In the genomic region with DNA sequence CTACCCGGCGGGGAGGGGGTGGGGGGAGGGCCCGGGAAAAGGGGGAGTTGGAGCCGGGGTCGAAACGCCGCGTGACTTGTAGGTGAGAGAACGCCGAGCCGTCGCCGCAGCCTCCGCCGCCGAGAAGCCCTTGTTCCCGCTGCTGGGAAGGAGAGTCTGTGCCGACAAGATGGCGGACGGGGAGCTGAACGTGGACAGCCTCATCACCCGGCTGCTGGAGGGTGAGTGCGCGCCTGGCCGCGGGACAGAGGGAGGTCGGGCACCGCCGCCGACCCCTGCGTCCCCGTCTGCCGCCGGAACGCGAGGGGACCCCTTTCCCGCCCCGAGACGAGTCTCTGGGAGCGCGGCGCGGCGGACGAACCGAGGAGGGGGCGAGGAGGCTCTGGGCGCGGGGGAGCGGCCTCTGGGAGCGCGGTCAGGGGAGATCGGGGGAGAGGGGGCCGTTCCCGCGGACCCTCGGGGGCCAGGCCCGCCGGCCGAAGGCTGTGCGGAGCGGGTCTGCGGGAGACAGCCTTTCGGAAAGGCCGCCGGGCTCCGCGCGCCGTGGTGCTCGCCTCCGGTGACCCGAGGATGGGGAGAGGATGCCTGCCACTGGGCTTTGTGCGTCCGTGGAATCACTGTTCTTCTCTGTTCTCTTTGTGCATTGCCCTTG, we compare ENCODE assay signal across 7 cellular contexts. TPM values are rescaled to one million over a fixed set of nuclear protein-coding genes. Genes with fewer than 3 reads are reported as not detected.
DNase-seq lines count a peak whose midpoint lies in the region; ATAC-seq, FAIRE-seq and TF ChIP-seq lines count a peak whose summit lies in the region.

No MANE protein-coding gene starts in this region.

- peak overlapping the region; percentile 91 to 99 (median 96) for H3K9ac ChIP-seq in H1 (replicated peaks in 1 of 4; ENCODE audit: extremely low read depth in 1 of 4, low read depth in 3 of 4, low read length in 3 of 4)

- H3K23me2 ChIP-seq in H1 (ENCODE audit: low read depth, low read length), result peaks cover 4% of the 10 kb centered on the region; the same call in 1 of the 2 replicates

- H3K4me1 ChIP-seq in H1 (replicated peaks in 1 of 4; ENCODE audit: control insufficient read depth in 3 of 4, insufficient read depth in 4 of 4, low read length in 3 of 4) (peaks cover 3 to 8% (median 4%) of the 10 kb centered on the region in 4 experiments; a peak in 5 of 7 replicates), mucosa of descending colon (ENCODE audit: low read depth) (peaks cover 40% of the 10 kb centered on the region), thymus (ENCODE audit: control insufficient read depth, insufficient read depth, low read length) (no peaks in the 10 kb centered on the region)

- DNase-seq in G401 (ENCODE audit: low spot score) (peak; percentile 58), H1 (ENCODE audit: low read depth in 1 of 2, low spot score in 2 of 2) (peak in 1 of 2 experiments; percentile 80), mucosa of descending colon (peak in 1 of 3 donors; percentile 55)

- no peak for TF ChIP-seq RAD21 in H1 (IDR thresholded peaks at IDR 0.05 in 1 of 2, conservative IDR thresholded peaks at IDR 0.05 in 1 of 2; ENCODE audit: low read depth in 2 of 2, low read length in 2 of 2)

- TF ChIP-seq CTCF in WI38 (IDR thresholded peaks at IDR 0.05; ENCODE audit: low read depth, low read length) (no peak), H1 (IDR thresholded peaks at IDR 0.05; ENCODE audit: control extremely low read depth in 1 of 3, insufficient read depth in 1 of 3, low read depth in 1 of 3, low read length in 3 of 3) (no peak), mucosa of descending colon (IDR thresholded peaks at IDR 0.05) (no peak)

- peak overlapping the region; percentile 29 for H4K91ac ChIP-seq in H1 (replicated peaks; ENCODE audit: insufficient read length, low read length)

- peak overlapping the region; percentile 78 for H3K18ac ChIP-seq in H1 (ENCODE audit: extremely low read depth, low read length)

- no peak overlapping the region for H2BK15ac ChIP-seq in H1 (ENCODE audit: low read length)

- 1% methylated on average over 27 of the region's 75 CpGs; no CpG with 5 or more reads in 1 of the 2 experiments for WGBS in H1 (ENCODE audit: extremely low coverage in 1 of 2, insufficient coverage in 1 of 2, insufficient read length in 1 of 2, insufficient replicate concordance in 2 of 2, low coverage in 1 of 2, low lambda C conversion rate in 2 of 2, missing lambda C conversion rate in 1 of 2), 2 experiments
- WGBS in thymus, result under 1% methylated on average over 75 of the region's 75 CpGs

- peak overlapping the region; percentile 65 to 77 for H3K4me2 ChIP-seq in H1 (ENCODE audit: insufficient read depth in 1 of 2, low read depth in 2 of 2, low read length in 2 of 2)

- no peak for FAIRE-seq in H1 (lab: Jason Lieb, UNC)

- H2BK12ac ChIP-seq in H1 (ENCODE audit: low read depth, low read length), result peak overlapping the region; percentile 39; the same call in 1 of the 2 replicates

- H3K79me2 ChIP-seq in H1 (ENCODE audit: control insufficient read depth in 1 of 2, insufficient read depth in 2 of 2, low read length in 2 of 2), result peaks cover 25 to 52% of the 10 kb centered on the region in 2 experiments

- H3K4ac ChIP-seq in H1 (replicated peaks; ENCODE audit: insufficient read length, low read depth, low read length), result peak overlapping the region; percentile 65

- H3K27me3 ChIP-seq in H1 (replicated peaks in 1 of 4; ENCODE audit: control insufficient read depth in 3 of 4, extremely low read depth in 1 of 4, insufficient read depth in 3 of 4, low read length in 3 of 4), result no peaks in the 10 kb centered on the region
- no peaks in the 10 kb centered on the region for H3K27me3 ChIP-seq in thymus (ENCODE audit: control insufficient read depth, insufficient read depth)

- H3K14ac ChIP-seq in H1 (ENCODE audit: insufficient read length), result no peak overlapping the region

- no peak overlapping the region for H3K23ac ChIP-seq in H1 (ENCODE audit: insufficient read length)

- peak overlapping the region; percentile 92 for H2BK5ac ChIP-seq in H1 (ENCODE audit: low read depth, low read length)

- H3K9me3 ChIP-seq in H1 (ENCODE audit: insufficient read depth in 2 of 2, low read depth in 1 of 2, low read length in 1 of 2), result no peaks in the 10 kb centered on the region
- no peaks in the 10 kb centered on the region for H3K9me3 ChIP-seq in mucosa of descending colon
- H3K9me3 ChIP-seq in thymus (ENCODE audit: control insufficient read depth), result no peaks in the 10 kb centered on the region

- H3K79me1 ChIP-seq in H1 (ENCODE audit: low read depth, low read length), result peaks cover 3% of the 10 kb centered on the region; the same call in 1 of the 2 replicates

- POLR2A ChIA-PET in H1 (lab: Charles Lee; ENCODE audit: partially characterized antibody), result interaction anchor here (0.6 to 2.1 kb wide), 22 partner anchors 9 to 186 kb away, joined by 3 to 15 read pairs (median 5); a partner anchor contains a TSS

- no peak overlapping the region for H2BK20ac ChIP-seq in H1 (ENCODE audit: low read length)

- H4K20me1 ChIP-seq in H1 (replicated peaks in 1 of 2; ENCODE audit: control insufficient read depth in 1 of 2, insufficient read depth in 2 of 2, low read length in 2 of 2), result peaks cover 6 to 8% of the 10 kb centered on the region in 2 experiments

- no peak overlapping the region for H2AFZ ChIP-seq in H1 (ENCODE audit: low read length)

- TF ChIP-seq POLR2A in H1 (IDR thresholded peaks at IDR 0.05; ENCODE audit: control extremely low read depth in 1 of 2, low read depth in 2 of 2, low read length in 2 of 2), result peak in 1 of 2 experiments; percentile 84; a peak in 2 of 3 replicates

- H3K56ac ChIP-seq in H1 (replicated peaks; ENCODE audit: insufficient read length, low read depth, low read length), result peak overlapping the region; percentile 72

- H3K36me3 ChIP-seq in H1 (ENCODE audit: control insufficient read depth in 2 of 4, insufficient read depth in 4 of 4, low read length in 3 of 4) (no peaks in the 10 kb centered on the region), mucosa of descending colon (ENCODE audit: low read depth) (no peaks in the 10 kb centered on the region), thymus (ENCODE audit: control insufficient read depth, insufficient read depth) (peaks cover 3% of the 10 kb centered on the region)

- peak overlapping the region; percentile 83 for H4K5ac ChIP-seq in H1 (ENCODE audit: insufficient read length, low read depth, low read length)

- peak overlapping the region; percentile 97 for H3K27ac ChIP-seq in H1 (ENCODE audit: low read depth, low read length)
- peak overlapping the region; percentile 98 for H3K27ac ChIP-seq in thymus (ENCODE audit: low read depth)

- H2BK120ac ChIP-seq in H1 (replicated peaks; ENCODE audit: low read depth, low read length), result no peak overlapping the region

- peak overlapping the region; percentile 98 for H4K8ac ChIP-seq in H1 (ENCODE audit: extremely low read depth, insufficient read depth, low read length)

- no peak overlapping the region for H2AK5ac ChIP-seq in H1 (ENCODE audit: low read depth, low read length)

- H3K4me3 ChIP-seq in WI38 (ENCODE audit: low read depth, low read length) (peak overlapping the region; percentile 81), H1 (ENCODE audit: extremely low read depth in 1 of 4, insufficient read depth in 2 of 4, low read depth in 3 of 4, low read length in 4 of 4) (peak overlapping the region; percentile 84 to 96 (median 91)), mucosa of descending colon (peak overlapping the region; percentile 100), thymus (ENCODE audit: low read length) (peak overlapping the region; percentile 96)

- no peak for TF ChIP-seq EP300 in H1 (IDR thresholded peaks at IDR 0.05; ENCODE audit: borderline replicate concordance in 1 of 2, low read depth in 2 of 2, low read length in 2 of 2)

- intact Hi-C loops in mucosa of descending colon (cut with DNase I, micrococcal nuclease), result loop anchor here (5.0 to 10.0 kb wide), 2 partner anchors 90 to 157 kb away; no protein-coding TSS in a partner anchor

- CTCF ChIA-PET in H1 (lab: Charles Lee; ENCODE audit: partially characterized antibody), result interaction anchor here (0.6 to 7.1 kb wide), 4 partner anchors 94 to 173 kb away, joined by 3 to 32 read pairs (median 3); no protein-coding TSS in a partner anchor

- ATAC-seq in GM19467 (IDR thresholded peaks at IDR 0.05; ENCODE audit: unreplicated experiment) (peak; percentile 21), HG03520 (IDR thresholded peaks at IDR 0.05; ENCODE audit: unreplicated experiment) (peak; percentile 25), mucosa of descending colon (peak; percentile 43)

- in situ Hi-C loops in G401 (cut with HindIII; ENCODE audit: low sequenced_read_pairs), result no loop called here

TF ChIP-seq in H1, 55 proteins besides CTCF, POLR2A, EP300 and RAD21 (continues in another document):
- TF ChIP-seq RBBP5 (IDR thresholded peaks at IDR 0.05; ENCODE audit: borderline replicate concordance, low read depth, low read length) (peak; percentile 97), ASH2L (IDR thresholded peaks at IDR 0.05; ENCODE audit: low read length) (peak; percentile 90), TAF1 (IDR thresholded peaks at IDR 0.05; ENCODE audit: low read depth, low read length) (peak; percentile 79; the same call in 1 of the 2 replicates)

RNA-seq across cellular contexts. Expression of a gene that starts 0.5 kb away (rescaled TPM):
- 103 and 141 TPM in 2 replicates for total RNA-seq in G401 (2014; rRNA removed; shearing (Covaris generic))
- 158 and 165 TPM in 2 replicates for total RNA-seq in H1 (2021; fragmentation: NEBNext Ultra II Directional; extraction: Animal tissue kit (Norgen Biotek cat#: 25700))
- polyA plus RNA-seq in H1 (2011; rRNA removed), result 15.5 and 30.7 TPM in 2 replicates
- 39.4 TPM for polyA plus RNA-seq in H1 (2011; cell fraction: cytosol; rRNA removed)
- polyA plus RNA-seq in H1 (2011; cell fraction: nucleus; rRNA removed), result 15.2 TPM
- polyA plus RNA-seq in H1 (2012, experiment 1 of 2), result 52.1 to 65.4 TPM (median 59.4 TPM) in 4 replicates
- polyA plus RNA-seq in H1 (2012, experiment 2 of 2), result 6.3 TPM
- 49.2 TPM for polyA plus RNA-seq in H1 (2013, experiment 1 of 2)
- 45.6 TPM for polyA plus RNA-seq in H1 (2013, experiment 2 of 2)
- 56.7 and 80.9 TPM in 2 replicates for polyA minus RNA-seq in H1 (2011; rRNA and poly(A)+ RNA removed)
- polyA minus RNA-seq in H1 (2011; cell fraction: cytosol; rRNA and poly(A)+ RNA removed), result 131 TPM
- 41.1 TPM for polyA minus RNA-seq in H1 (2011; cell fraction: nucleus; rRNA and poly(A)+ RNA removed)
- 100 to 1,000 TPM; 302 to 439 (median 308) TPM for total RNA-seq in mucosa of descending colon
- 153 TPM for polyA plus RNA-seq in thymus

RNA-seq across cellular contexts. Expression of a gene that starts 58.6 kb away (rescaled TPM):
- 0.17 and 1.7 TPM in 2 replicates for total RNA-seq in G401 (2014; rRNA removed; shearing (Covaris generic))
- total RNA-seq in H1 (2021; fragmentation: NEBNext Ultra II Directional; extraction: Animal tissue kit (Norgen Biotek cat#: 25700)), result 0.27 and 0.35 TPM in 2 replicates
- polyA plus RNA-seq in H1 (2011; rRNA removed) (0.09 and 0.12 TPM in 2 replicates), thymus (0.21 TPM)
- 0.12 TPM for polyA plus RNA-seq in H1 (2011; cell fraction: cytosol; rRNA removed)
- polyA plus RNA-seq in H1 (2011; cell fraction: nucleus; rRNA removed), result 0.06 TPM
- polyA plus RNA-seq in H1 (2012, experiment 1 of 2), result 0.25 to 0.56 TPM (median 0.54 TPM) in 3 of 4 replicates, not detected in the other
- not detected for polyA plus RNA-seq in H1 (2012, experiment 2 of 2)
- 0.22 TPM for polyA plus RNA-seq in H1 (2013, experiment 1 of 2)
- 0.07 TPM for polyA plus RNA-seq in H1 (2013, experiment 2 of 2)
- not detected in 2 replicates for polyA minus RNA-seq in H1 (2011; rRNA and poly(A)+ RNA removed)
- polyA minus RNA-seq in H1 (2011; cell fraction: cytosol; rRNA and poly(A)+ RNA removed), result 0.95 TPM
- polyA minus RNA-seq in H1 (2011; cell fraction: nucleus; rRNA and poly(A)+ RNA removed), result 0.30 TPM
- 1 to 10 TPM; 1.1 to 2.3 (median 1.2) TPM for total RNA-seq in mucosa of descending colon
